In the genomic region with DNA sequence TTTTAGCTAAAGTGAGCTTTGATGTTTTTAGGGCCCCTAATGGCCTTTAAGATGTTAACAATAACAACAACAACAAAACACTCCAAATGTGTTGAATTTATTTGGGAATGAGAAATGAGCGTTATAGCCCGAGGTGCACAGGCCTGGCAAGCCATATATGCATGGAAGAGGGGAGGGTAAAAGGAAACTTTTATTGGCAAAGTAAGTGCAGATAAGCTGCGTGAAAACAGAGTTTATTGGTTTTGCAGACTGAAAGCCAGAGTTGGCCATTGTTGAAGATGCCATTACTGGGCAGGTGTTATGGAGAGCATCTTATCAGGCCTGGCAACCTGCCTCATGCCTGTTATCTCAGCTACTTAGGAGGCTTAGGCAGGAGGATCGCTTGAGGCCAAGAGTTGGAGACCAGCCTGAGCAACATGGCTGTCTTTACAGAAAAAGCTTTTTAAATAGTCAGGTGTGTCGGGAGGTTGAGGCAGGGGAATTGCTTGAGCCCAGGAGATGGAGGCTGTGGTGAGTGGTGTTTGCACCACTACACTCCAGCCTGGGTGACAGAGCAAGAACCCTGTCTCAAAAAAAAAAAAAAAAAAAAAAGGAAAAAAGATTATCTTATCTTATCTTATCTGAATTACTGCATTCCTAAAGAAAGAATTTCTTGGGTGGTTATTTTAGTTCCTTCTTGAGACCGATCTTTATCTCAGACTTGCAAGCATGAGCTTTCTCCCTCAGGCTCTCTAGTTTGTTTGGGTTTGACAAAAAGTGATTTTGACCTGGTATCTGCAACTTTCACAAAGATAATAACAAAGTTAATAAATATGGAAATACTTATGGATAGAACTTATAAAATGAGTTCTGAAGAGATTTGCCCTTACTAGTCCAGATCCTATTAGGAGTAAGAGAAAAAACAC, we compare ENCODE assay signal across 10 cellular contexts. TPM values are rescaled to one million over a fixed set of nuclear protein-coding genes. Genes with fewer than 3 reads are reported as not detected.
DNase-seq lines count a peak whose midpoint lies in the region; ATAC-seq lines count a peak whose summit lies in the region.
"Had no signal": no experiment of that assay in that cellular context is flagged by ENCODE, and none has a peak within 500 bp of the region (broad histone marks: within the 10 kb centered on the region; RNA-seq: fewer than 3 reads in every experiment).

No MANE protein-coding gene starts in this region.

- H3K27ac Mint-ChIP-seq in CD4-positive, CD25-positive, alpha-beta regulatory T cell, result peak overlapping the region; percentile 32 to 81 (median 56)
- peak overlapping the region in 4 of 6 donors; percentile 1 to 62 (median 28) for H3K27ac Mint-ChIP-seq in naive B cell

- H3K36me3 Mint-ChIP-seq in CD4-positive, CD25-positive, alpha-beta regulatory T cell, result no peaks in the 10 kb centered on the region
- no peaks in the 10 kb centered on the region for H3K36me3 Mint-ChIP-seq in naive B cell

- DNase-seq in CD4-positive, CD25-positive, alpha-beta regulatory T cell, result no peak
- peak; percentile 8 for DNase-seq in cerebellar cortex (ENCODE audit: low spot score)
- DNase-seq in naive B cell, result no peak
- no peak for DNase-seq in epidermal melanocyte (ENCODE audit: insufficient read length, low spot score)
- DNase-seq in effector memory CD4-positive, alpha-beta T cell, result no peak
- no peak for DNase-seq in GM19238 (ENCODE audit: insufficient read length, low spot score)
- DNase-seq: effector CD8-positive, alpha-beta T cell; MM.1S had no signal

- H3K27me3 Mint-ChIP-seq in CD4-positive, CD25-positive, alpha-beta regulatory T cell, result no peaks in the 10 kb centered on the region
- H3K27me3 Mint-ChIP-seq in naive B cell, result no peaks in the 10 kb centered on the region

- no peak overlapping the region for H3K9ac ChIP-seq in HUES64 (ENCODE audit: low read depth, low read length)

- peaks cover 22 to 37% (median 32%) of the 10 kb centered on the region in 4 donors for H3K4me1 Mint-ChIP-seq in CD4-positive, CD25-positive, alpha-beta regulatory T cell
- peaks cover 15 to 34% (median 21%) of the 10 kb centered on the region in 3 donors for H3K4me1 Mint-ChIP-seq in naive B cell

- no peaks in the 10 kb centered on the region for H3K36me3 ChIP-seq in CD4-positive, CD25-positive, alpha-beta regulatory T cell (ENCODE audit: control insufficient read depth, insufficient read depth, low read length)
- no peaks in the 10 kb centered on the region for H3K36me3 ChIP-seq in HUES64 (ENCODE audit: insufficient read depth, low read length)
- H3K36me3 ChIP-seq in effector memory CD4-positive, alpha-beta T cell (ENCODE audit: control insufficient read depth, insufficient read depth, low read length), result no peaks in the 10 kb centered on the region

- 86% methylated on average over 5 of the region's 6 CpGs for WGBS in HUES64

- H3K4me3 ChIP-seq in CD4-positive, CD25-positive, alpha-beta regulatory T cell (ENCODE audit: low read depth, low read length), result no peak overlapping the region
- H3K4me3 ChIP-seq in HUES64 (ENCODE audit: low read length), result peak overlapping the region; percentile 81
- H3K4me3 ChIP-seq in effector memory CD4-positive, alpha-beta T cell (ENCODE audit: insufficient read depth, low read depth, low read length, poor library complexity, severe bottlenecking), result no peak overlapping the region

- peaks cover 18% of the 10 kb centered on the region for H3K4me1 ChIP-seq in CD4-positive, CD25-positive, alpha-beta regulatory T cell (ENCODE audit: control insufficient read depth, insufficient read depth, low read length, poor library complexity, severe bottlenecking)
- peaks cover 15% of the 10 kb centered on the region for H3K4me1 ChIP-seq in HUES64 (ENCODE audit: insufficient read depth, low read length)
- peaks cover 4% of the 10 kb centered on the region for H3K4me1 ChIP-seq in effector memory CD4-positive, alpha-beta T cell (ENCODE audit: control insufficient read depth, insufficient read depth, low read length, poor library complexity, severe bottlenecking)

- H3K27me3 ChIP-seq in CD4-positive, CD25-positive, alpha-beta regulatory T cell (ENCODE audit: control insufficient read depth, insufficient read depth, low read length), result no peaks in the 10 kb centered on the region
- H3K27me3 ChIP-seq in HUES64 (ENCODE audit: insufficient read depth, low read length), result no peaks in the 10 kb centered on the region
- H3K27me3 ChIP-seq in effector memory CD4-positive, alpha-beta T cell (replicated peaks; ENCODE audit: control insufficient read depth, insufficient read depth, low read length, poor library complexity, severe bottlenecking), result no peaks in the 10 kb centered on the region

- H3K27ac ChIP-seq in CD4-positive, CD25-positive, alpha-beta regulatory T cell (ENCODE audit: insufficient read depth, low read length, poor library complexity, severe bottlenecking), result peak overlapping the region; percentile 8
- no peak overlapping the region for H3K27ac ChIP-seq in HUES64 (ENCODE audit: low read depth, low read length)
- no peak overlapping the region for H3K27ac ChIP-seq in effector memory CD4-positive, alpha-beta T cell (ENCODE audit: insufficient read depth, low read length, poor library complexity, severe bottlenecking)

- ATAC-seq in CD4-positive, CD25-positive, alpha-beta regulatory T cell (ENCODE audit: low read depth in 2 of 2), result no peak
- ATAC-seq in naive B cell (ENCODE audit: low read depth in 2 of 2) (no peak), HG03095 (IDR thresholded peaks at IDR 0.05; ENCODE audit: unreplicated experiment) (no peak)

- no peaks in the 10 kb centered on the region for H3K9me3 ChIP-seq in CD4-positive, CD25-positive, alpha-beta regulatory T cell (ENCODE audit: control insufficient read depth in 2 of 2, low read length in 2 of 2)
- H3K9me3 ChIP-seq in HUES64 (ENCODE audit: insufficient read depth, low read depth, low read length), result no peaks in the 10 kb centered on the region
- H3K9me3 ChIP-seq in effector memory CD4-positive, alpha-beta T cell (ENCODE audit: control insufficient read depth, low read length), result no peaks in the 10 kb centered on the region

- no peaks in the 10 kb centered on the region for H3K9me3 Mint-ChIP-seq in CD4-positive, CD25-positive, alpha-beta regulatory T cell
- no peaks in the 10 kb centered on the region for H3K9me3 Mint-ChIP-seq in naive B cell

- peak overlapping the region; percentile 76 to 97 (median 87) for H3K4me3 Mint-ChIP-seq in CD4-positive, CD25-positive, alpha-beta regulatory T cell
- H3K4me3 Mint-ChIP-seq in naive B cell, result peak overlapping the region in 7 of 8 donors; percentile 83 to 92 (median 87)

RNA-seq across cellular contexts. Expression of a gene that starts 1.7 kb away (rescaled TPM):
- total RNA-seq in CD4-positive, CD25-positive, alpha-beta regulatory T cell, result 49.2 TPM
- 10 to 100 TPM in 3 of 4 donors, 1 to 10 TPM in 1; 8.6 to 19.3 (median 15.5) TPM for polyA plus RNA-seq in CD4-positive, CD25-positive, alpha-beta regulatory T cell
- polyA plus RNA-seq in HUES64 (2013, experiment 1 of 2), result 8.5 TPM
- polyA plus RNA-seq in HUES64 (2013, experiment 2 of 2), result 9.6 TPM
- polyA plus RNA-seq in naive B cell (ENCODE audit: low read depth in 6 of 6), result 10 to 100 TPM in 4 of 6 donors, 1 to 10 TPM in 2; 5.5 to 18.9 (median 11.0) TPM

RNA-seq across cellular contexts. Expression of a gene that starts 19.0 kb away (rescaled TPM):
- 26.9 TPM for total RNA-seq in CD4-positive, CD25-positive, alpha-beta regulatory T cell
- polyA plus RNA-seq in CD4-positive, CD25-positive, alpha-beta regulatory T cell, result 10 to 100 TPM; 41.3 to 53.9 (median 50.6) TPM
- polyA plus RNA-seq in HUES64 (2013, experiment 1 of 2), result 13.8 TPM
- polyA plus RNA-seq in HUES64 (2013, experiment 2 of 2), result 17.6 TPM
- polyA plus RNA-seq in naive B cell (ENCODE audit: low read depth in 6 of 6), result 10 to 100 TPM; 47.8 to 74.1 (median 62.1) TPM
